In the genomic region with DNA sequence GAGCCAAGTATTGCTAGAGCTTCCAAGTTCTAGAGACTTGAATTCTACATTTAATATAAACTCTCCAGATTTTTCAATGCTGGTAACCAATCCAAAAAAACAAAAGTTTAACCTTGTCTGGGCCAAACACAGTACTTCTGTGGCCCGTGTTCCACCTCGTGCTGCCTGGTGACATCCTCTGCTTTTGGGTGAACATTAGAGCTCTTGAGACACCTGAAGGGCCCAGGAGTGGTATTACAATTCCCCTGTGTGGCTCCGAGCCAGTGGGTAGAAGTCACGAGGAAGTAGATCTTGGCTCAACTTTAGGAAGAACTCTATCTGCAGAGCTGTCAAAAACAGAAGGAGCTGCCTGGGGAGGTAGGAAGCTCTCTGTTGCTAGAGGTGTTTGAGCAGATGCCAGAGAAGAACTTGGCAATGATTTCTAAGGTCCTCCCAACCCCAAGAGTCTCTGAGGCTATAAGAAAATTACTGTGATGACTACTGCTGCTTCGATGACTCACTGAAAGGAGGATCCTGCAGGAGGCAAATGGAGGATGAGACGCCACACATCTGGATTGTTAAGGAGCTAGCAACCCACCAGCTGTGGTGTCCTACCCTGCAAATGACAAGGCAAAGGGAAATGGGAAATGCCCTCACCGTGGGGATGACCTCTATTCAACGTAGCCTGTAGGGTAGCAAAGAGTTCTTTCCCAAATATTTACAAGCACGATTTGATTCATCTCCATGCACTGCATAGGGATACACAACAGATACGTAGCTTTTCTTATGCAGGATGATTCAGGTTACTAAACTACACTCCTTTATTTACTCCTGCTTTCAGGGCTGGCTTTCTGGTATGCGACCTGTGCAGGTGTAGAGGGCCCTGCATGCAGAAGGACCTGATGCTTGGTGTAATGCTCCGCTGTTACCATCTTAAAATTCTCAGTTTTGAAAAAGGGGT, we compare ENCODE assay signal across 17 cellular contexts. TPM values are rescaled to one million over a fixed set of nuclear protein-coding genes. Genes with fewer than 3 reads are reported as not detected.
DNase-seq lines count a peak whose midpoint lies in the region; ATAC-seq, FAIRE-seq and TF ChIP-seq lines count a peak whose summit lies in the region.
"Had no signal": no experiment of that assay in that cellular context is flagged by ENCODE, and none has a peak within 500 bp of the region (broad histone marks: within the 10 kb centered on the region; RNA-seq: fewer than 3 reads in every experiment).

No MANE protein-coding gene starts in this region.

- intact Hi-C loops in upper lobe of right lung (cut with DNase I), result no loop called here

- H2AFZ ChIP-seq in keratinocyte (ENCODE audit: control insufficient read depth, low read length), result peak overlapping the region; percentile 43
- H2AFZ ChIP-seq: parathyroid adenoma had no signal

- no peaks in the 10 kb centered on the region for H3K79me2 ChIP-seq in keratinocyte (ENCODE audit: control insufficient read depth, insufficient read depth, low read length)
- H3K79me2 ChIP-seq: parathyroid adenoma had no signal

- DNase-seq in H4 (ENCODE audit: low spot score), result peak; percentile 8
- peak; percentile 63 for DNase-seq in amniotic epithelial cell (ENCODE audit: low read depth)
- no peak for DNase-seq in keratinocyte (ENCODE audit: low read depth, low spot score)
- DNase-seq in upper lobe of right lung, result peak; percentile 64
- no peak for DNase-seq in Peyer's patch
- DNase-seq: activated CD8-positive, alpha-beta T cell treated with anti-CD3 and anti-CD28 coated beads for 36 hours; CD4-positive, alpha-beta memory T cell; cortex of kidney; erythroblast; NCI-H1092 treated with DMSO at 0.1 percent for 48 hours; NCI-H2171 treated with DMSO at 0.1 percent for 48 hours; stimulated activated CD4-positive, alpha-beta T cell treated with anti-CD3 and anti-CD28 coated beads, Interleukin-15, amount 100 ng/mL, for 24 hours; substantia nigra had no signal

- ATAC-seq in upper lobe of right lung (peak; percentile 72), HG03159 (IDR thresholded peaks at IDR 0.05; ENCODE audit: unreplicated experiment) (no peak), HG03175 (IDR thresholded peaks at IDR 0.05; ENCODE audit: unreplicated experiment) (no peak)
- ATAC-seq: activated CD8-positive, alpha-beta T cell treated with anti-CD3 and anti-CD28 coated beads for 36 hours had no signal

- no peak overlapping the region for H3K9ac ChIP-seq in keratinocyte (ENCODE audit: control insufficient read depth, extremely low read depth, insufficient read depth, low read length)
- H3K9ac ChIP-seq: parathyroid adenoma had no signal

- H3K27ac ChIP-seq in keratinocyte (ENCODE audit: control insufficient read depth, insufficient read depth, low read length) (no peak overlapping the region), upper lobe of right lung (no peak overlapping the region), Peyer's patch (no peak overlapping the region)
- H3K27ac ChIP-seq: parathyroid adenoma had no signal

- no peak overlapping the region for H3K4me2 ChIP-seq in keratinocyte (ENCODE audit: control insufficient read depth, extremely low read depth, insufficient read depth, low read depth, low read length)

- H3K27me3 ChIP-seq in keratinocyte (ENCODE audit: control insufficient read depth, extremely low read depth, insufficient read depth, low read length) (no peaks in the 10 kb centered on the region), upper lobe of right lung (no peaks in the 10 kb centered on the region), Peyer's patch (no peaks in the 10 kb centered on the region)

- peaks cover 6% of the 10 kb centered on the region for H3K4me1 ChIP-seq in keratinocyte (ENCODE audit: control insufficient read depth, extremely low read depth, insufficient read depth, low read length)
- no peaks in the 10 kb centered on the region for H3K4me1 ChIP-seq in upper lobe of right lung
- H3K4me1 ChIP-seq in Peyer's patch, result no peaks in the 10 kb centered on the region
- H3K4me1 ChIP-seq: parathyroid adenoma had no signal

- peak; percentile 5 for FAIRE-seq in keratinocyte (lab: Jason Lieb, UNC)
- FAIRE-seq: G401.6 had no signal

- TF ChIP-seq CTCF in keratinocyte (optimal IDR thresholded peaks at IDR 0.05 in 1 of 3, IDR thresholded peaks at IDR 0.05 in 1 of 3, conservative IDR thresholded peaks at IDR 0.05 in 1 of 3; ENCODE audit: extremely low read depth in 1 of 3, insufficient read depth in 2 of 3, low read length in 3 of 3), result no peak
- no peak for TF ChIP-seq CTCF in upper lobe of right lung (IDR thresholded peaks at IDR 0.05)
- no peak for TF ChIP-seq CTCF in Peyer's patch (IDR thresholded peaks at IDR 0.05)

- dilution Hi-C loops in keratinocyte (cut with MboI; ENCODE audit: extremely low pct_ligation_motif_present, low sequenced_read_pairs), result no loop called here

- no peaks in the 10 kb centered on the region for H4K20me1 ChIP-seq in keratinocyte (ENCODE audit: control insufficient read depth, extremely low read depth, insufficient read depth, low read length)

- no peak for TF ChIP-seq POLR2A in Peyer's patch (IDR thresholded peaks at IDR 0.05)

- no peaks in the 10 kb centered on the region for H3K9me1 ChIP-seq in keratinocyte (ENCODE audit: control insufficient read depth, extremely low read depth, insufficient read depth, low read length)

- H3K9me3 ChIP-seq in keratinocyte (ENCODE audit: control insufficient read depth, low read depth, low read length) (no peaks in the 10 kb centered on the region), upper lobe of right lung (no peaks in the 10 kb centered on the region), Peyer's patch (no peaks in the 10 kb centered on the region)

- no peak overlapping the region for H3K4me3 ChIP-seq in keratinocyte (ENCODE audit: control insufficient read depth in 2 of 3, extremely low read depth in 1 of 3, insufficient read depth in 2 of 3, low read depth in 1 of 3, low read length in 3 of 3)
- H3K4me3 ChIP-seq in upper lobe of right lung, result no peak overlapping the region
- H3K4me3 ChIP-seq in Peyer's patch, result no peak overlapping the region

- no peaks in the 10 kb centered on the region for H3K36me3 ChIP-seq in keratinocyte (ENCODE audit: control insufficient read depth in 2 of 2, extremely low read depth in 1 of 2, insufficient read depth in 2 of 2, low read length in 2 of 2)
- no peaks in the 10 kb centered on the region for H3K36me3 ChIP-seq in upper lobe of right lung
- H3K36me3 ChIP-seq in Peyer's patch, result no peaks in the 10 kb centered on the region

RNA-seq across cellular contexts. Expression of a gene that starts 45.8 kb away (rescaled TPM):
- total RNA-seq in H4 (2014; rRNA removed; shearing (Covaris generic)), result 0.45 and 1.1 TPM in 2 replicates
- 0.10 to 0.17 TPM (median 0.14 TPM) in 3 replicates for polyA plus RNA-seq in keratinocyte
- polyA plus RNA-seq in keratinocyte (2011; ENCODE audit: low read depth), result 22.9 TPM
- 0.14 and 0.16 TPM in 2 replicates for polyA plus RNA-seq in keratinocyte (2011; cell fraction: cytosol; rRNA removed)
- 0.17 and 0.45 TPM in 2 replicates for polyA plus RNA-seq in keratinocyte (2011; cell fraction: nucleus; rRNA removed)
- polyA plus RNA-seq in keratinocyte (2012; ENCODE audit: low replicate concordance), result 0.16 and 3.4 TPM in 2 replicates
- polyA minus RNA-seq in keratinocyte, result 0.16 to 0.38 TPM (median 0.26 TPM) in 3 replicates
- not detected for polyA minus RNA-seq in keratinocyte (2011; cell fraction: cytosol; rRNA and poly(A)+ RNA removed)
- polyA minus RNA-seq in keratinocyte (2011; cell fraction: nucleus; rRNA and poly(A)+ RNA removed), result 0.16 and 0.21 TPM in 2 replicates
- total RNA-seq in upper lobe of right lung, result 50.6 TPM
- total RNA-seq in Peyer's patch, result 100 to 1,000 TPM in 1 of 4 donors, 10 to 100 TPM in 2, 1 to 10 TPM in 1; 6.8 to 104 (median 27.6) TPM

Comparison
In these comparisons a context has a peak if more than half of its experiments do, and no peak if none do; other contexts are left out.
1. DNase-seq: peak in H4 (single experiment), amniotic epithelial cell (single experiment) and upper lobe of right lung (single experiment); none in keratinocyte (single experiment) and Peyer's patch (0 of 3).